In the genomic region with DNA sequence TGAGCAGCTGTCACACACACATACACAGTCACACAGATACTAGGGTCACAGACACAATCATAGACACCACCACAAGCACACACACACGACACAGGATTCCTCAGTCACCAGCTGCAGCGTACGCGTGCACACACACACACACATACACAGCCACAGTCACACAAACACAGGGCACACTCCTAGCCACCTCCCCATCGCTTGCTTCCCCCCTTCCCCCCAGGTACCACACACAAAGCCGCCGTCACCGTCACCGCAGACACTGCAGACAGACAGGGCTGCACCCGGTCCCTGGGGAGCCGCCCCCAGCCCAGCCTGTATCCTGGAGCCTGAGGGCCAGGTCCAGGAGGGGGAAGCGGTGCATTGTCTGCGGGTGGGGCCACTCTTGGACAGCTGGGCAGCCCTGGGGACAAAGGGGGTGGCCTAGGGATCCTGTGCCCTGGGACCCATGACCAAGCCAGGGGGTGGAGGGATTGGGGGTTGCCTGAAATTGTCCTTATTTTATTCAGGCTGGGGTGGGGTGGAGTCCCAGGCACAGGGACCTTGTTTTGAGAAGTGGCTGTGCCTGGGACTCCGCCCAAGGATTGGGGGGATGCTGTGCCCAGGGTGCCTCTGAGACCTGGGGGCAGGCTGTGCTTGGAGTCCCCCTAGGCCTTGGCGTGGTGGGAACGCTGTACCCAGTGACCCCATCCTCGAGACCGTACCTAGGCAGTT, we compare ENCODE assay signal across 1 cellular context.
TF ChIP-seq lines count a peak whose summit lies in the region.

No MANE protein-coding gene starts in this region.

TF ChIP-seq in K562, 482 proteins besides CTCF, POLR2A, EP300 and RAD21 (continued from another document and continues in another):
- TF ChIP-seq, protein P1, sequence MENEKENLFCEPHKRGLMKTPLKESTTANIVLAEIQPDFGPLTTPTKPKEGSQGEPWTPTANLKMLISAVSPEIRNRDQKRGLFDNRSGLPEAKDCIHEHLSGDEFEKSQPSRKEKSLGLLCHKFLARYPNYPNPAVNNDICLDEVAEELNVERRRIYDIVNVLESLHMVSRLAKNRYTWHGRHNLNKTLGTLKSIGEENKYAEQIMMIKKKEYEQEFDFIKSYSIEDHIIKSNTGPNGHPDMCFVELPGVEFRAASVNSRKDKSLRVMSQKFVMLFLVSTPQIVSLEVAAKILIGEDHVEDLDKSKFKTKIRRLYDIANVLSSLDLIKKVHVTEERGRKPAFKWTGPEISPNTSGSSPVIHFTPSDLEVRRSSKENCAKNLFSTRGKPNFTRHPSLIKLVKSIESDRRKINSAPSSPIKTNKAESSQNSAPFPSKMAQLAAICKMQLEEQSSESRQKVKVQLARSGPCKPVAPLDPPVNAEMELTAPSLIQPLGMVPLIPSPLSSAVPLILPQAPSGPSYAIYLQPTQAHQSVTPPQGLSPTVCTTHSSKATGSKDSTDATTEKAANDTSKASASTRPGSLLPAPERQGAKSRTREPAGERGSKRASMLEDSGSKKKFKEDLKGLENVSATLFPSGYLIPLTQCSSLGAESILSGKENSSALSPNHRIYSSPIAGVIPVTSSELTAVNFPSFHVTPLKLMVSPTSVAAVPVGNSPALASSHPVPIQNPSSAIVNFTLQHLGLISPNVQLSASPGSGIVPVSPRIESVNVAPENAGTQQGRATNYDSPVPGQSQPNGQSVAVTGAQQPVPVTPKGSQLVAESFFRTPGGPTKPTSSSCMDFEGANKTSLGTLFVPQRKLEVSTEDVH (IDR thresholded peaks at IDR 0.05; ENCODE audit: low read depth, partially characterized antibody) = no peak
- TF ChIP-seq, protein P2, sequence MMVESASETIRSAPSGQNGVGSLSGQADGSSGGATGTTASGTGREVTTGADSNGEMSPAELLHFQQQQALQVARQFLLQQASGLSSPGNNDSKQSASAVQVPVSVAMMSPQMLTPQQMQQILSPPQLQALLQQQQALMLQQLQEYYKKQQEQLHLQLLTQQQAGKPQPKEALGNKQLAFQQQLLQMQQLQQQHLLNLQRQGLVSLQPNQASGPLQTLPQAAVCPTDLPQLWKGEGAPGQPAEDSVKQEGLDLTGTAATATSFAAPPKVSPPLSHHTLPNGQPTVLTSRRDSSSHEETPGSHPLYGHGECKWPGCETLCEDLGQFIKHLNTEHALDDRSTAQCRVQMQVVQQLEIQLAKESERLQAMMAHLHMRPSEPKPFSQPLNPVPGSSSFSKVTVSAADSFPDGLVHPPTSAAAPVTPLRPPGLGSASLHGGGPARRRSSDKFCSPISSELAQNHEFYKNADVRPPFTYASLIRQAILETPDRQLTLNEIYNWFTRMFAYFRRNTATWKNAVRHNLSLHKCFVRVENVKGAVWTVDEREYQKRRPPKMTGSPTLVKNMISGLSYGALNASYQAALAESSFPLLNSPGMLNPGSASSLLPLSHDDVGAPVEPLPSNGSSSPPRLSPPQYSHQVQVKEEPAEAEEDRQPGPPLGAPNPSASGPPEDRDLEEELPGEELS (CRISPR knock-in tag; IDR thresholded peaks at IDR 0.05; ENCODE audit: borderline replicate concordance) = no peak
- no peak for TF ChIP-seq HSF4 (CRISPR knock-in tag; IDR thresholded peaks at IDR 0.05; ENCODE audit: borderline replicate concordance)
- TF ChIP-seq, protein P3, sequence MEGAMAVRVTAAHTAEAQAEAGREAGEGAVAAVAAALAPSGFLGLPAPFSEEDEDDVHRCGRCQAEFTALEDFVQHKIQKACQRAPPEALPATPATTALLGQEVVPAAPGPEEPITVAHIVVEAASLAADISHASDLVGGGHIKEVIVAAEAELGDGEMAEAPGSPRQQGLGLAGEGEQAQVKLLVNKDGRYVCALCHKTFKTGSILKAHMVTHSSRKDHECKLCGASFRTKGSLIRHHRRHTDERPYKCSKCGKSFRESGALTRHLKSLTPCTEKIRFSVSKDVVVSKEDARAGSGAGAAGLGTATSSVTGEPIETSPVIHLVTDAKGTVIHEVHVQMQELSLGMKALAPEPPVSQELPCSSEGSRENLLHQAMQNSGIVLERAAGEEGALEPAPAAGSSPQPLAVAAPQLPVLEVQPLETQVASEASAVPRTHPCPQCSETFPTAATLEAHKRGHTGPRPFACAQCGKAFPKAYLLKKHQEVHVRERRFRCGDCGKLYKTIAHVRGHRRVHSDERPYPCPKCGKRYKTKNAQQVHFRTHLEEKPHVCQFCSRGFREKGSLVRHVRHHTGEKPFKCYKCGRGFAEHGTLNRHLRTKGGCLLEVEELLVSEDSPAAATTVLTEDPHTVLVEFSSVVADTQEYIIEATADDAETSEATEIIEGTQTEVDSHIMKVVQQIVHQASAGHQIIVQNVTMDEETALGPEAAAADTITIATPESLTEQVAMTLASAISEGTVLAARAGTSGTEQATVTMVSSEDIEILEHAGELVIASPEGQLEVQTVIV (CRISPR knock-in tag; IDR thresholded peaks at IDR 0.05; ENCODE audit: borderline replicate concordance) = no peak
- TF ChIP-seq PHTF2 (CRISPR knock-in tag; IDR thresholded peaks at IDR 0.05) = no peak
- TF ChIP-seq ZNF785 (CRISPR knock-in tag; IDR thresholded peaks at IDR 0.05) = no peak
- no peak for TF ChIP-seq FOXM1 (IDR thresholded peaks at IDR 0.05; ENCODE audit: low read depth)
- TF ChIP-seq FOXM1 (CRISPR knock-in tag; IDR thresholded peaks at IDR 0.05; ENCODE audit: low read depth) = no peak
- TF ChIP-seq, protein P4, sequence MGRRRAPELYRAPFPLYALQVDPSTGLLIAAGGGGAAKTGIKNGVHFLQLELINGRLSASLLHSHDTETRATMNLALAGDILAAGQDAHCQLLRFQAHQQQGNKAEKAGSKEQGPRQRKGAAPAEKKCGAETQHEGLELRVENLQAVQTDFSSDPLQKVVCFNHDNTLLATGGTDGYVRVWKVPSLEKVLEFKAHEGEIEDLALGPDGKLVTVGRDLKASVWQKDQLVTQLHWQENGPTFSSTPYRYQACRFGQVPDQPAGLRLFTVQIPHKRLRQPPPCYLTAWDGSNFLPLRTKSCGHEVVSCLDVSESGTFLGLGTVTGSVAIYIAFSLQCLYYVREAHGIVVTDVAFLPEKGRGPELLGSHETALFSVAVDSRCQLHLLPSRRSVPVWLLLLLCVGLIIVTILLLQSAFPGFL (CRISPR knock-in tag; IDR thresholded peaks at IDR 0.05) = no peak
- TF ChIP-seq DDX20 (tag; IDR thresholded peaks at IDR 0.05; ENCODE audit: low read depth) = no peak
- TF ChIP-seq ARNT (IDR thresholded peaks at IDR 0.05) = no peak
- TF ChIP-seq HMG20B (CRISPR knock-in tag; IDR thresholded peaks at IDR 0.05) = no peak
- no peak for TF ChIP-seq XRCC5 (IDR thresholded peaks at IDR 0.05; ENCODE audit: low read depth, low read length)
- TF ChIP-seq, protein P5, sequence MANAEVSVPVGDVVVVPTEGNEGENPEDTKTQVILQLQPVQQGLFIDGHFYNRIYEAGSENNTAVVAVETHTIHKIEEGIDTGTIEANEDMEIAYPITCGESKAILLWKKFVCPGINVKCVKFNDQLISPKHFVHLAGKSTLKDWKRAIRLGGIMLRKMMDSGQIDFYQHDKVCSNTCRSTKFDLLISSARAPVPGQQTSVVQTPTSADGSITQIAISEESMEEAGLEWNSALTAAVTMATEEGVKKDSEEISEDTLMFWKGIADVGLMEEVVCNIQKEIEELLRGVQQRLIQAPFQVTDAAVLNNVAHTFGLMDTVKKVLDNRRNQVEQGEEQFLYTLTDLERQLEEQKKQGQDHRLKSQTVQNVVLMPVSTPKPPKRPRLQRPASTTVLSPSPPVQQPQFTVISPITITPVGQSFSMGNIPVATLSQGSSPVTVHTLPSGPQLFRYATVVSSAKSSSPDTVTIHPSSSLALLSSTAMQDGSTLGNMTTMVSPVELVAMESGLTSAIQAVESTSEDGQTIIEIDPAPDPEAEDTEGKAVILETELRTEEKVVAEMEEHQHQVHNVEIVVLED (CRISPR knock-in tag; IDR thresholded peaks at IDR 0.05) = no peak
- no peak for TF ChIP-seq ZBTB8A (IDR thresholded peaks at IDR 0.05; ENCODE audit: partially characterized antibody)
- TF ChIP-seq TOE1 (IDR thresholded peaks at IDR 0.05; ENCODE audit: borderline replicate concordance) = 0 out of 2 replicates have a peak, but pooled peaks have one; percentile 16
- TF ChIP-seq TOE1 (CRISPR knock-in tag; IDR thresholded peaks at IDR 0.05; ENCODE audit: borderline replicate concordance, low read depth) = no peak
- TF ChIP-seq, protein P6, sequence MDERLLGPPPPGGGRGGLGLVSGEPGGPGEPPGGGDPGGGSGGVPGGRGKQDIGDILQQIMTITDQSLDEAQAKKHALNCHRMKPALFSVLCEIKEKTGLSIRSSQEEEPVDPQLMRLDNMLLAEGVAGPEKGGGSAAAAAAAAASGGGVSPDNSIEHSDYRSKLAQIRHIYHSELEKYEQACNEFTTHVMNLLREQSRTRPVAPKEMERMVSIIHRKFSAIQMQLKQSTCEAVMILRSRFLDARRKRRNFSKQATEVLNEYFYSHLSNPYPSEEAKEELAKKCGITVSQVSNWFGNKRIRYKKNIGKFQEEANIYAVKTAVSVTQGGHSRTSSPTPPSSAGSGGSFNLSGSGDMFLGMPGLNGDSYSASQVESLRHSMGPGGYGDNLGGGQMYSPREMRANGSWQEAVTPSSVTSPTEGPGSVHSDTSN (CRISPR knock-in tag; IDR thresholded peaks at IDR 0.05; ENCODE audit: low read depth) = no peak
- TF ChIP-seq, protein P6 (tag; conservative IDR thresholded peaks at IDR 0.05; ENCODE audit: low read depth) = no peak
- TF ChIP-seq CCAR2 (IDR thresholded peaks at IDR 0.05; ENCODE audit: low read depth, low read length) = no peak
- TF ChIP-seq, protein P7, sequence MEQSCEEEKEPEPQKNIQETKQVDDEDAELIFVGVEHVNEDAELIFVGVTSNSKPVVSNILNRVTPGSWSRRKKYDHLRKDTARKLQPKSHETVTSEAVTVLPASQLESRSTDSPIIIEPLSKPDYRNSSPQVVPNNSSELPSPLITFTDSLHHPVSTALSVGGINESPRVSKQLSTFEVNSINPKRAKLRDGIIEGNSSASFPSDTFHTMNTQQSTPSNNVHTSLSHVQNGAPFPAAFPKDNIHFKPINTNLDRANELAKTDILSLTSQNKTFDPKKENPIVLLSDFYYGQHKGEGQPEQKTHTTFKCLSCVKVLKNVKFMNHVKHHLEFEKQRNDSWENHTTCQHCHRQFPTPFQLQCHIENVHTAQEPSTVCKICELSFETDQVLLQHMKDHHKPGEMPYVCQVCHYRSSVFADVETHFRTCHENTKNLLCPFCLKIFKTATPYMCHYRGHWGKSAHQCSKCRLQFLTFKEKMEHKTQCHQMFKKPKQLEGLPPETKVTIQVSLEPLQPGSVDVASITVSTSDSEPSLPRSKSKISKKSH (CRISPR knock-in tag; IDR thresholded peaks at IDR 0.05) = no peak
- TF ChIP-seq CREB1 (IDR thresholded peaks at IDR 0.05) = peak; percentile 24; the same call in 1 of the 2 replicates
- TF ChIP-seq CREB1 (CRISPR knock-in tag; IDR thresholded peaks at IDR 0.05) = peak; percentile 24
- TF ChIP-seq BRD9 (IDR thresholded peaks at IDR 0.05; ENCODE audit: low read depth, partially characterized antibody) = no peak
- TF ChIP-seq ZNF253 (CRISPR knock-in tag; conservative IDR thresholded peaks at IDR 0.05) = no peak
- TF ChIP-seq ZNF134 (CRISPR knock-in tag; conservative IDR thresholded peaks at IDR 0.05) = no peak
- TF ChIP-seq, protein P8, sequence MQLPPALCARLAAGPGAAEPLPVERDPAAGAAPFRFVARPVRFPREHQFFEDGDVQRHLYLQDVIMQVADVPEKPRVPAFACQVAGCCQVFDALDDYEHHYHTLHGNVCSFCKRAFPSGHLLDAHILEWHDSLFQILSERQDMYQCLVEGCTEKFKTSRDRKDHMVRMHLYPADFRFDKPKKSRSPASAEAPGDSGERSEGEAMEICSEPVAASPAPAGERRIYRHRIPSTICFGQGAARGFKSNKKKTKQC (CRISPR knock-in tag; IDR thresholded peaks at IDR 0.05) = no peak
- no peak for TF ChIP-seq TRIM28 (IDR thresholded peaks at IDR 0.05)
- TF ChIP-seq, protein P9, sequence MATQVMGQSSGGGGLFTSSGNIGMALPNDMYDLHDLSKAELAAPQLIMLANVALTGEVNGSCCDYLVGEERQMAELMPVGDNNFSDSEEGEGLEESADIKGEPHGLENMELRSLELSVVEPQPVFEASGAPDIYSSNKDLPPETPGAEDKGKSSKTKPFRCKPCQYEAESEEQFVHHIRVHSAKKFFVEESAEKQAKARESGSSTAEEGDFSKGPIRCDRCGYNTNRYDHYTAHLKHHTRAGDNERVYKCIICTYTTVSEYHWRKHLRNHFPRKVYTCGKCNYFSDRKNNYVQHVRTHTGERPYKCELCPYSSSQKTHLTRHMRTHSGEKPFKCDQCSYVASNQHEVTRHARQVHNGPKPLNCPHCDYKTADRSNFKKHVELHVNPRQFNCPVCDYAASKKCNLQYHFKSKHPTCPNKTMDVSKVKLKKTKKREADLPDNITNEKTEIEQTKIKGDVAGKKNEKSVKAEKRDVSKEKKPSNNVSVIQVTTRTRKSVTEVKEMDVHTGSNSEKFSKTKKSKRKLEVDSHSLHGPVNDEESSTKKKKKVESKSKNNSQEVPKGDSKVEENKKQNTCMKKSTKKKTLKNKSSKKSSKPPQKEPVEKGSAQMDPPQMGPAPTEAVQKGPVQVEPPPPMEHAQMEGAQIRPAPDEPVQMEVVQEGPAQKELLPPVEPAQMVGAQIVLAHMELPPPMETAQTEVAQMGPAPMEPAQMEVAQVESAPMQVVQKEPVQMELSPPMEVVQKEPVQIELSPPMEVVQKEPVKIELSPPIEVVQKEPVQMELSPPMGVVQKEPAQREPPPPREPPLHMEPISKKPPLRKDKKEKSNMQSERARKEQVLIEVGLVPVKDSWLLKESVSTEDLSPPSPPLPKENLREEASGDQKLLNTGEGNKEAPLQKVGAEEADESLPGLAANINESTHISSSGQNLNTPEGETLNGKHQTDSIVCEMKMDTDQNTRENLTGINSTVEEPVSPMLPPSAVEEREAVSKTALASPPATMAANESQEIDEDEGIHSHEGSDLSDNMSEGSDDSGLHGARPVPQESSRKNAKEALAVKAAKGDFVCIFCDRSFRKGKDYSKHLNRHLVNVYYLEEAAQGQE (CRISPR knock-in tag; IDR thresholded peaks at IDR 0.05; ENCODE audit: low read depth) = no peak
- no peak for TF ChIP-seq ZFP1 (CRISPR knock-in tag; IDR thresholded peaks at IDR 0.05)
- 0 out of 2 replicates have a peak, but pooled peaks have one; percentile 31 for TF ChIP-seq SMARCA4 (IDR thresholded peaks at IDR 0.05)
- TF ChIP-seq ZFP30 (CRISPR knock-in tag; IDR thresholded peaks at IDR 0.05; ENCODE audit: borderline replicate concordance) = no peak
- TF ChIP-seq NCOA1 (IDR thresholded peaks at IDR 0.05; ENCODE audit: low read depth) = no peak; the same call in 1 of the 2 replicates
- TF ChIP-seq ELF2 (CRISPR knock-in tag; IDR thresholded peaks at IDR 0.05) = no peak
- TF ChIP-seq, protein P10, sequence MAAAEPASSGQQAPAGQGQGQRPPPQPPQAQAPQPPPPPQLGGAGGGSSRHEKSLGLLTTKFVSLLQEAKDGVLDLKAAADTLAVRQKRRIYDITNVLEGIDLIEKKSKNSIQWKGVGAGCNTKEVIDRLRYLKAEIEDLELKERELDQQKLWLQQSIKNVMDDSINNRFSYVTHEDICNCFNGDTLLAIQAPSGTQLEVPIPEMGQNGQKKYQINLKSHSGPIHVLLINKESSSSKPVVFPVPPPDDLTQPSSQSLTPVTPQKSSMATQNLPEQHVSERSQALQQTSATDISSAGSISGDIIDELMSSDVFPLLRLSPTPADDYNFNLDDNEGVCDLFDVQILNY (CRISPR knock-in tag; IDR thresholded peaks at IDR 0.05) = no peak
- no peak for TF ChIP-seq RB1 (IDR thresholded peaks at IDR 0.05; ENCODE audit: low read depth)
- no peak for TF ChIP-seq PHF20 (IDR thresholded peaks at IDR 0.05; ENCODE audit: partially characterized antibody)
- no peak for TF ChIP-seq GATAD2B (IDR thresholded peaks at IDR 0.05; ENCODE audit: borderline replicate concordance)
- no peak for TF ChIP-seq BMI1 (IDR thresholded peaks at IDR 0.05; ENCODE audit: low read length)
- no peak for TF ChIP-seq POLR3G (IDR thresholded peaks at IDR 0.05; ENCODE audit: extremely low read depth, insufficient read length, insufficient replicate concordance)
